23 cellular contexts compared by ENCODE assay signal in genomic region chr2:218957685-218958084, GRCh38. TPM values are rescaled to one million over a fixed set of nuclear protein-coding genes. Genes with fewer than 3 reads are reported as not detected.
"Had no signal": no experiment of that assay in that cellular context is flagged by ENCODE, and none has a peak within 500 bp of the region (broad histone marks: within the 10 kb centered on the region; RNA-seq: fewer than 3 reads in every experiment).

No MANE protein-coding gene starts in this region.

- DNase-seq: activated CD4-positive, alpha-beta T cell treated with anti-CD3 and anti-CD28 coated beads for 36 hours; activated CD4-positive, alpha-beta T cell treated with anti-CD3 and anti-CD28 coated beads, Interleukin-2, amount 50 U/mL, for 48 hours; activated naive CD8-positive, alpha-beta T cell treated with anti-CD3 and anti-CD28 coated beads for 36 hours; amniotic stem cell; brain microvascular endothelial cell; effector CD4-positive, alpha-beta T cell; left lung; mammary epithelial cell; mucosa of descending colon; naive B cell; stimulated activated naive CD8-positive, alpha-beta T cell treated with anti-CD3 and anti-CD28 coated beads, Interleukin-15, Interleukin-2, amounts not matched to agents 100 U/mL and 50 U/mL, for 24 hours; substantia nigra; uterus; WERI-Rb-1 had no signal

- ATAC-seq: activated CD4-positive, alpha-beta T cell treated with anti-CD3 and anti-CD28 coated beads for 36 hours; left lung; mucosa of descending colon; stimulated activated naive CD8-positive, alpha-beta T cell treated with anti-CD3 and anti-CD28 coated beads, Interleukin-15, Interleukin-2, amounts not matched to agents 100 U/mL and 50 U/mL, for 24 hours had no signal

- H3K27ac Mint-ChIP-seq: activated CD4-positive, alpha-beta T cell treated with anti-CD3 and anti-CD28 coated beads for 36 hours; activated naive CD8-positive, alpha-beta T cell treated with anti-CD3 and anti-CD28 coated beads for 36 hours; naive B cell; progenitor cell of endocrine pancreas; T-helper 1 cell treated with Interleukin-12 subunit alpha and Interleukin-12 subunit beta and Interleukin-4 antibody, amounts not matched to agents 30 μg/mL and 1 μg/mL, for 36 hours had no signal

- H3K9me3 Mint-ChIP-seq: activated naive CD8-positive, alpha-beta T cell treated with anti-CD3 and anti-CD28 coated beads for 36 hours; T-helper 1 cell treated with Interleukin-12 subunit alpha and Interleukin-12 subunit beta and Interleukin-4 antibody, amounts not matched to agents 30 μg/mL and 1 μg/mL, for 36 hours had no signal

- H3K36me3 Mint-ChIP-seq: activated naive CD8-positive, alpha-beta T cell treated with anti-CD3 and anti-CD28 coated beads for 36 hours had no signal

- H3K27ac ChIP-seq: brain microvascular endothelial cell, coronary artery, left lung, right atrium auricular region, tibial nerve, uterus, WERI-Rb-1 had no signal

- H3K36me3 ChIP-seq: brain microvascular endothelial cell, left lung, right atrium auricular region, tibial nerve, uterus, WERI-Rb-1 had no signal

- H3K9me3 ChIP-seq: left lung, mucosa of descending colon, right atrium auricular region, tibial nerve, uterus had no signal

- H3K4me3 ChIP-seq: coronary artery, left lung, mucosa of descending colon, right atrium auricular region, tibial nerve, uterus had no signal

- FAIRE-seq: frontal cortex, keratinocyte had no signal

- H3K4me3 Mint-ChIP-seq: activated CD4-positive, alpha-beta T cell treated with anti-CD3 and anti-CD28 coated beads for 36 hours; activated naive CD8-positive, alpha-beta T cell treated with anti-CD3 and anti-CD28 coated beads for 36 hours; T-helper 1 cell treated with Interleukin-12 subunit alpha and Interleukin-12 subunit beta and Interleukin-4 antibody, amounts not matched to agents 30 μg/mL and 1 μg/mL, for 36 hours had no signal

RNA-seq across cellular contexts. Expression of gene CDK5R2, which starts 1.8 kb away (rescaled TPM):
- total RNA-seq: activated CD4-positive, alpha-beta T cell treated with anti-CD3 and anti-CD28 coated beads for 36 hours; activated naive CD8-positive, alpha-beta T cell treated with anti-CD3 and anti-CD28 coated beads for 36 hours; left lung; omental fat pad; right atrium auricular region; tibial nerve; uterus had no signal
- polyA plus RNA-seq: esophagus, keratinocyte had no signal

RNA-seq across cellular contexts. Expression of gene FEV, which starts 27.3 kb away (rescaled TPM):
- total RNA-seq: activated CD4-positive, alpha-beta T cell treated with anti-CD3 and anti-CD28 coated beads for 36 hours; activated naive CD8-positive, alpha-beta T cell treated with anti-CD3 and anti-CD28 coated beads for 36 hours; frontal cortex; left lung; mammary epithelial cell; omental fat pad; right atrium auricular region; tibial nerve; uterus had no signal
- polyA plus RNA-seq: esophagus, keratinocyte, mammary epithelial cell had no signal

RNA-seq across cellular contexts. Expression of gene CRYBA2, which starts 35.5 kb away (rescaled TPM):
- total RNA-seq: activated CD4-positive, alpha-beta T cell treated with anti-CD3 and anti-CD28 coated beads for 36 hours; activated naive CD8-positive, alpha-beta T cell treated with anti-CD3 and anti-CD28 coated beads for 36 hours; frontal cortex; left lung; mammary epithelial cell; omental fat pad; right atrium auricular region; tibial nerve; uterus had no signal
- polyA plus RNA-seq: keratinocyte had no signal
